In the genomic region with DNA sequence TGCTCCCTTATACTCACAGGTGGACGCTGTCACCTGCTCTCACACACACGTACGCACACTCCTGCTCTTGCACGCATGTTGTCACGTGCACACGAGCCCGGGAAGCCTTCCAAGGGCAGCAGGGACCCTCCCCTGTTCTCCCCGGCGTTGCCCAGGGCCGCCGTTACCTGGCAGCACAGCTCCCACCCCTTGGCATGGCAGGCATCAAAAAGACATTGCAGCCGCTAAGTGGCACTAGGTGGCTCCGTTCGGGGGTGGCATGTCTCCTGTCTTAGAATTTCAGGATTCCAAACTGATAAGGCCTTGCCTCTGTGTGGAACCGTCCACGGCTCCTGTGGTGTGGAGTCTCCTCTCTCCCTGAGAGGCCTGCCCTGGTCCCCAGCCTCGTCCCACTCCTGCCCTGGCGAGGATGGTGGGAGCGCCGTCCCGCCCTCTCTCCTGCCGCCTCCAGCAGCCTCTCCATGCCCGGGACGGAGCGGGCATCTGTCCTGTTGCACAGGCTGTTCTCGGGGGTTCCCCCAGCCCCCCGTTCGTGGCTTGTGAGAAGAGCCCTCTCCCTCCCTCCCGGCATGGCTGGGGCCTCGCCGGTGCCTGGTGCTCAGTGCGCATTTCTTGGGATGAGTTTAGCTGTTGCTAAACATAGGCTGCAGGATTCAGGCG, we compare ENCODE assay signal across 21 cellular contexts.
DNase-seq lines count a peak whose midpoint lies in the region; ATAC-seq and TF ChIP-seq lines count a peak whose summit lies in the region.
"Had no signal": no experiment of that assay in that cellular context is flagged by ENCODE, and none has a peak within 500 bp of the region (broad histone marks: within the 10 kb centered on the region; RNA-seq: fewer than 3 reads in every experiment).

No MANE protein-coding gene starts in this region.

- H2BK15ac ChIP-seq in mesendoderm (replicated peaks; ENCODE audit: low read depth): no peak overlapping the region

- H2BK5ac ChIP-seq in mesendoderm (ENCODE audit: low read length): no peak overlapping the region

- H4K20me1 ChIP-seq in SK-N-SH (ENCODE audit: insufficient read depth): peaks cover 3% of the 10 kb centered on the region; the same call in 1 of the 2 replicates

- no peak overlapping the region for H2AK5ac ChIP-seq in mesendoderm (ENCODE audit: low read length)

- 92% methylated on average over 27 of the region's 33 CpGs for WGBS in SK-N-SH (ENCODE audit: low lambda C conversion rate)
- no CpG with 5 or more reads among the region's 33 CpGs for WGBS in mesendoderm (ENCODE audit: extremely low coverage, insufficient coverage, low lambda C conversion rate)

- H4K5ac ChIP-seq in mesendoderm (ENCODE audit: low read length): no peak overlapping the region

- TF ChIP-seq RAD21 in SK-N-SH (IDR thresholded peaks at IDR 0.05; ENCODE audit: low read length): no peak

- TF ChIP-seq EP300 in SK-N-SH (IDR thresholded peaks at IDR 0.05; ENCODE audit: borderline replicate concordance in 1 of 2, low read depth in 1 of 2, low read length in 1 of 2): no peak

- H3K79me2 ChIP-seq in SK-N-SH (ENCODE audit: insufficient read depth) (no peaks in the 10 kb centered on the region), mesendoderm (ENCODE audit: control insufficient read depth, insufficient read depth, low read length) (no peaks in the 10 kb centered on the region)

- H2BK120ac ChIP-seq in mesendoderm (ENCODE audit: low read depth, low read length): no peak overlapping the region

- ATAC-seq in left lung (peak; percentile 27), HG03442 (IDR thresholded peaks at IDR 0.05; ENCODE audit: unreplicated experiment) (no peak)

- POLR2A ChIA-PET in SK-N-SH (lab: Yijun Ruan, JAX): no interaction called here

- TF ChIP-seq CTCF in left lung (IDR thresholded peaks at IDR 0.05): no peak
- no peak for TF ChIP-seq CTCF in SK-N-SH (IDR thresholded peaks at IDR 0.05)

- DNase-seq in COR-L47 (lab: John Stamatoyannopoulos, UW) (peak; percentile 74), G401 (ENCODE audit: low spot score) (peak; percentile 38), NCI-H2171 (lab: John Stamatoyannopoulos, UW) (peak; percentile 25), left lung (peak in 1 of 2 donors; percentile 77), SK-N-SH (no peak), NCI-H187 (lab: John Stamatoyannopoulos, UW) (no peak), mesendoderm (no peak)
- DNase-seq: activated CD8-positive, alpha-beta memory T cell treated with anti-CD3 and anti-CD28 coated beads for 24 hours; activated naive CD4-positive, alpha-beta T cell; activated T-cell treated with anti-CD3 and anti-CD28 coated beads, Interleukin-2, amount 50 U/mL, for 24 hours; CD4-positive, alpha-beta memory T cell; DMS153; endodermal cell; GDM1; GM23248; KBM-7; MG63; naive B cell; NCI-H2029 had no signal

- no peak overlapping the region for H2AFZ ChIP-seq in SK-N-SH (ENCODE audit: low read depth)
- H2AFZ ChIP-seq: GM23248 had no signal

- no peaks in the 10 kb centered on the region for H3K36me3 ChIP-seq in left lung
- H3K36me3 ChIP-seq in SK-N-SH (replicated peaks in 1 of 2; ENCODE audit: control insufficient read depth in 1 of 2, insufficient read depth in 2 of 2, low read length in 1 of 2): no peaks in the 10 kb centered on the region
- no peaks in the 10 kb centered on the region for H3K36me3 ChIP-seq in mesendoderm (ENCODE audit: control insufficient read depth, insufficient read depth, low read length)
- H3K36me3 ChIP-seq: MG63, upper lobe of left lung had no signal

- H3K4me1 ChIP-seq in left lung (peaks cover 9 to 16% of the 10 kb centered on the region in 2 donors), SK-N-SH (ENCODE audit: control insufficient read depth in 1 of 2, insufficient read depth in 2 of 2, low read depth in 1 of 2, low read length in 1 of 2) (peaks cover 0 to 9% of the 10 kb centered on the region in 2 experiments; a peak in 1 of 4 replicates), mesendoderm (ENCODE audit: control insufficient read depth, low read depth, low read length) (no peaks in the 10 kb centered on the region)

- no peaks in the 10 kb centered on the region for H3F3A ChIP-seq in SK-N-SH (replicated peaks; ENCODE audit: insufficient read depth)

- CTCF ChIA-PET in SK-N-SH (lab: Yijun Ruan, JAX): interaction anchor here (1.0 to 1.4 kb wide), 4 partner anchors 10 to 77 kb away, joined by 3 to 4 read pairs (median 3); no protein-coding TSS in a partner anchor

- in situ Hi-C loops in G401 (cut with HindIII; ENCODE audit: low sequenced_read_pairs): no loop called here

- H4K8ac ChIP-seq in mesendoderm (ENCODE audit: low read depth, low read length): no peak overlapping the region

- H3K79me1 ChIP-seq in mesendoderm (ENCODE audit: low read length): no peaks in the 10 kb centered on the region

- H3K18ac ChIP-seq in mesendoderm (ENCODE audit: low read length): no peak overlapping the region

- no peak overlapping the region for H3K23ac ChIP-seq in mesendoderm (ENCODE audit: low read length)

- H3K4me2 ChIP-seq in SK-N-SH (no peak overlapping the region), mesendoderm (ENCODE audit: low read length) (no peak overlapping the region)

- H3K9ac ChIP-seq in SK-N-SH: no peak overlapping the region
- no peak overlapping the region for H3K9ac ChIP-seq in mesendoderm (ENCODE audit: low read length)
- H3K9ac ChIP-seq: GM23248 had no signal

- H3K9me3 ChIP-seq in left lung (no peaks in the 10 kb centered on the region), SK-N-SH (no peaks in the 10 kb centered on the region)
- H3K9me3 ChIP-seq: MG63, upper lobe of left lung had no signal

- H3K27me3 ChIP-seq in left lung (no peaks in the 10 kb centered on the region), SK-N-SH (ENCODE audit: insufficient read depth) (no peaks in the 10 kb centered on the region), mesendoderm (ENCODE audit: insufficient read depth, low read length, poor library complexity) (no peaks in the 10 kb centered on the region)
- H3K27me3 ChIP-seq: MG63, upper lobe of left lung had no signal

- H3K9me2 ChIP-seq in SK-N-SH: no peaks in the 10 kb centered on the region

- H3K4ac ChIP-seq in mesendoderm (ENCODE audit: low read depth, low read length): no peak overlapping the region

- H3K4me3 ChIP-seq in left lung: no peak overlapping the region
- H3K4me3 ChIP-seq in SK-N-SH (ENCODE audit: low read depth in 2 of 2, low read length in 1 of 2): no peak overlapping the region
- no peak overlapping the region for H3K4me3 ChIP-seq in mesendoderm (ENCODE audit: low read length)
- H3K4me3 ChIP-seq: GM23248, MG63, upper lobe of left lung had no signal

- intact Hi-C loops in left lung (cut with DNase I): no loop called here

- H3K56ac ChIP-seq in mesendoderm (ENCODE audit: low read length): no peak overlapping the region

- H3K27ac ChIP-seq in left lung (no peak overlapping the region), SK-N-SH (ENCODE audit: low read depth in 2 of 2, low read length in 1 of 2) (no peak overlapping the region), mesendoderm (ENCODE audit: low read depth, low read length) (no peak overlapping the region)
- H3K27ac ChIP-seq: GM23248, upper lobe of left lung had no signal

TF ChIP-seq in SK-N-SH, 30 proteins besides CTCF, POLR2A, EP300 and RAD21:
- TF ChIP-seq TAF1 (IDR thresholded peaks at IDR 0.05; ENCODE audit: borderline replicate concordance, low read depth, low read length) (no peak), IRF3 (IDR thresholded peaks at IDR 0.05; ENCODE audit: low read depth, low read length) (no peak), GATA2 (CRISPR knock-in tag; IDR thresholded peaks at IDR 0.05) (no peak), MXI1 (IDR thresholded peaks at IDR 0.05; ENCODE audit: low read depth, low read length) (no peak), RFX5 (IDR thresholded peaks at IDR 0.05; ENCODE audit: low read length) (no peak)

Comparison
In these comparisons a context has a peak if more than half of its experiments do, and no peak if none do; other contexts are left out.
1. DNase-seq: peak in COR-L47 (single experiment), G401 (single experiment) and NCI-H2171 (single experiment); none in SK-N-SH (single experiment), NCI-H187 (0 of 2) and mesendoderm (single experiment).